34 cellular contexts compared by ENCODE assay signal in genomic region chr11:73473252-73473651, GRCh38.
"Had no signal": no experiment of that assay in that cellular context is flagged by ENCODE, and none has a peak within 500 bp of the region (broad histone marks: within the 10 kb centered on the region; RNA-seq: fewer than 3 reads in every experiment).

No MANE protein-coding gene starts in this region.

- H3K36me3 ChIP-seq: MG63 had no signal

- H3K27ac ChIP-seq: KMS-11 had no signal

- H3K27me3 ChIP-seq: MG63 had no signal

- DNase-seq: Karpas-422, Kasumi-1, MG63, MM.1S, MV-4-11, NCI-H1048, NCI-H1092, NCI-H1092 treated with DMSO at 0.1 percent for 48 hours, NCI-H1105, NCI-H1105 treated with DMSO at 0.1 percent for 48 hours, NCI-H1417, NCI-H1417 treated with DMSO at 0.1 percent for 48 hours, NCI-H1436, NCI-H1436 treated with DMSO at 0.1 percent for 48 hours, NCI-H146, NCI-H1694, NCI-H1694 treated with DMSO at 0.1 percent for 48 hours, NCI-H187, NCI-H187 treated with DMSO at 0.1 percent for 48 hours, NCI-H1930, NCI-H2029, NCI-H2029 treated with DMSO at 0.1 percent for 48 hours, NCI-H2081, NCI-H2081 treated with DMSO at 0.1 percent for 48 hours, NCI-H2107, NCI-H2171, NCI-H2171 treated with DMSO at 0.1 percent for 48 hours, NCI-H2227 treated with DMSO at 0.1 percent for 48 hours, NCI-H226, NCI-H345, NCI-H446, NCI-H446 treated with DMSO at 0.1 percent for 48 hours, NCI-H510A had no signal

- H3K9ac ChIP-seq: KMS-11 had no signal

- H3K4me2 ChIP-seq: KMS-11 had no signal

- H3K4me3 ChIP-seq: MG63 had no signal
